Comparison of ENCODE assay signal across 14 cellular contexts in the genomic region with DNA sequence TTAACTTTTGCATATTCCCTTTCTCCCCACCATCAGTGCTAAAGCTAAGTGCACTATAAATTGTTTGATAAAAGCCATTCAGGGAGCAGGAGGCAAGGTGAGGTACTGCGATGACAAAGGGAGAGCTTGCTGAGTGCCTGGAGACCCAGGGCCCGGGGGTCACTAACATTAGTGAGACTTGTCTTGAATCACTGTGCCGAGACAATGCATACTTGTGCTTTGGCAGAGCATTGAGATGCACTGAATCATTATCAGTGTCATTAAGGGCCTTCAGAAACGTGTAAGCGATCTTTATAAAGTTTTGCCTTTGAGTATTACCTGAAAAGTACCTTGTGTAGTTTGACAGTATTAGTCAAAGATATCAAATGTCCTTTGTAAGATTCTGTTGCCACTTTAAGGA. TPM values are rescaled to one million over a fixed set of nuclear protein-coding genes. Genes with fewer than 3 reads are reported as not detected.
DNase-seq lines count a peak whose midpoint lies in the region; ATAC-seq and TF ChIP-seq lines count a peak whose summit lies in the region.
"Had no signal": no experiment of that assay in that cellular context is flagged by ENCODE, and none has a peak within 500 bp of the region (broad histone marks: within the 10 kb centered on the region; RNA-seq: fewer than 3 reads in every experiment).

No MANE protein-coding gene starts in this region.

- no peak for TF ChIP-seq CTCF in HEK293 (tag by site-specific recombination; IDR thresholded peaks at IDR 0.05)
- no peak for TF ChIP-seq CTCF in tibial artery (IDR thresholded peaks at IDR 0.05)

- no peak overlapping the region for H3K9ac ChIP-seq in skeletal muscle satellite cell (ENCODE audit: low read depth, low read length)

- CTCF ChIA-PET in HEK293 (lab: Yijun Ruan, JAX), result interaction anchor here (0.6 kb wide), 1 partner anchor 8 kb away, joined by 3 read pairs; no protein-coding TSS in a partner anchor

- H3K36me3 ChIP-seq in HEK293 (ENCODE audit: control insufficient read depth in 2 of 2, insufficient read depth in 1 of 2, low read length in 2 of 2) (no peaks in the 10 kb centered on the region), skeletal muscle satellite cell (ENCODE audit: insufficient read depth, low read length) (no peaks in the 10 kb centered on the region), tibial artery (no peaks in the 10 kb centered on the region)

- no peak for ATAC-seq in HG03025 (IDR thresholded peaks at IDR 0.05; ENCODE audit: low FRiP score, unreplicated experiment)
- ATAC-seq in HG03095 (IDR thresholded peaks at IDR 0.05; ENCODE audit: unreplicated experiment), result no peak

- intact Hi-C loops in tibial artery (cut with DNase I; ENCODE audit: low total_unique reads), result no loop called here

- H3K27me3 ChIP-seq in skeletal muscle satellite cell (ENCODE audit: control insufficient read depth, insufficient read depth, low read length), result no peaks in the 10 kb centered on the region
- H3K27me3 ChIP-seq in tibial artery, result no peaks in the 10 kb centered on the region

- DNase-seq in astrocyte of the hippocampus (ENCODE audit: low read depth, low spot score) (peak; percentile 55), iris pigment epithelial cell (ENCODE audit: low read depth) (peak; percentile 35), tibial artery (no peak)
- no peak for DNase-seq in stimulated activated CD4-positive, alpha-beta T cell treated with anti-CD3 and anti-CD28 coated beads, Interleukin-4, amount 100 ng/mL, for 1 hour
- DNase-seq: activated naive CD4-positive, alpha-beta T cell treated with Interleukin-2 at 50 U/mL for 16 hours; caudate nucleus; hippocampal formation; NCI-H1436; NCI-H774; SIG-M5 had no signal

- no peaks in the 10 kb centered on the region for H3K9me3 ChIP-seq in HEK293 (ENCODE audit: control insufficient read depth, insufficient read depth, low read depth, low read length)
- H3K9me3 ChIP-seq in skeletal muscle satellite cell (replicated peaks; ENCODE audit: low read length), result no peaks in the 10 kb centered on the region
- no peaks in the 10 kb centered on the region for H3K9me3 ChIP-seq in tibial artery

- POLR2A ChIA-PET in HEK293 (lab: Yijun Ruan, JAX), result interaction anchor here (2.3 kb wide), 1 partner anchor 33 kb away, joined by 9 read pairs; the partner anchor contains the start of gene SIPA1L1

- H3K4me3 ChIP-seq in HEK293 (ENCODE audit: low read depth, low read length) (no peak overlapping the region), skeletal muscle satellite cell (ENCODE audit: low read length) (no peak overlapping the region), tibial artery (no peak overlapping the region)

- H3K27ac ChIP-seq in HEK293 (ENCODE audit: extremely low read depth, low read depth, low read length) (no peak overlapping the region), tibial artery (peak overlapping the region in 1 of 2 donors; percentile 62)

- peaks cover 16% of the 10 kb centered on the region for H3K4me1 ChIP-seq in HEK293 (ENCODE audit: control insufficient read depth, insufficient read depth, low read length)
- H3K4me1 ChIP-seq in skeletal muscle satellite cell (ENCODE audit: control insufficient read depth, insufficient read depth, low read length), result peaks cover 15% of the 10 kb centered on the region
- peaks cover 0 to 43% (median 28%) of the 10 kb centered on the region in 4 donors for H3K4me1 ChIP-seq in tibial artery

- H3K4me2 ChIP-seq in skeletal muscle satellite cell (ENCODE audit: low read length), result peak overlapping the region; percentile 57

TF ChIP-seq in HEK293, 187 proteins besides CTCF, POLR2A, EP300 and RAD21:
- TF ChIP-seq, protein P1, sequence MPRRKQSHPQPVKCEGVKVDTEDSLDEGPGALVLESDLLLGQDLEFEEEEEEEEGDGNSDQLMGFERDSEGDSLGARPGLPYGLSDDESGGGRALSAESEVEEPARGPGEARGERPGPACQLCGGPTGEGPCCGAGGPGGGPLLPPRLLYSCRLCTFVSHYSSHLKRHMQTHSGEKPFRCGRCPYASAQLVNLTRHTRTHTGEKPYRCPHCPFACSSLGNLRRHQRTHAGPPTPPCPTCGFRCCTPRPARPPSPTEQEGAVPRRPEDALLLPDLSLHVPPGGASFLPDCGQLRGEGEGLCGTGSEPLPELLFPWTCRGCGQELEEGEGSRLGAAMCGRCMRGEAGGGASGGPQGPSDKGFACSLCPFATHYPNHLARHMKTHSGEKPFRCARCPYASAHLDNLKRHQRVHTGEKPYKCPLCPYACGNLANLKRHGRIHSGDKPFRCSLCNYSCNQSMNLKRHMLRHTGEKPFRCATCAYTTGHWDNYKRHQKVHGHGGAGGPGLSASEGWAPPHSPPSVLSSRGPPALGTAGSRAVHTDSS (tag by site-specific recombination; IDR thresholded peaks at IDR 0.05), result no peak
- 0 out of 2 replicates have a peak, but pooled peaks have one; percentile 34 for TF ChIP-seq ZNF692 (tag by site-specific recombination; IDR thresholded peaks at IDR 0.05)

RNA-seq across cellular contexts. Expression of gene SIPA1L1, which starts 34.5 kb away (rescaled TPM):
- 11.6 and 23.8 TPM in 2 replicates for total RNA-seq in skeletal muscle satellite cell (2012; rRNA removed)

Comparison
In these comparisons a context has a peak if more than half of its experiments do, and no peak if none do; other contexts are left out.
1. DNase-seq: peak in astrocyte of the hippocampus (single experiment) and iris pigment epithelial cell (single experiment); none in stimulated activated CD4-positive, alpha-beta T cell treated with anti-CD3 and anti-CD28 coated beads, Interleukin-4, amount 100 ng/mL, for 1 hour (single experiment) and tibial artery (0 of 2).